In genomic region chr16:29813644-29814562, GRCh38 we compare ENCODE assay signal across 9 cellular contexts. TPM values are rescaled to one million over a fixed set of nuclear protein-coding genes. Genes with fewer than 3 reads are reported as not detected.
DNase-seq lines count a peak whose midpoint lies in the region; ATAC-seq, FAIRE-seq and TF ChIP-seq lines count a peak whose summit lies in the region.
"Had no signal": no experiment of that assay in that cellular context is flagged by ENCODE, and none has a peak within 500 bp of the region (broad histone marks: within the 10 kb centered on the region; RNA-seq: fewer than 3 reads in every experiment).

No MANE protein-coding gene starts in this region.

- in situ Hi-C loops in HepG2 (cut with HindIII; ENCODE audit: extremely low pct_ligation_motif_present, low pct_unique_long_range_greater_than_20kb), result loop anchor here (25.0 kb wide), 1 partner anchor 848 kb away; the partner anchor contains the start of genes FBRS and PRR14

- no peak for TF ChIP-seq CTCF in HepG2 (CRISPR knock-in tag; IDR thresholded peaks at IDR 0.05)
- TF ChIP-seq CTCF in right lobe of liver (IDR thresholded peaks at IDR 0.05), result no peak

- H3K36me3 ChIP-seq in HepG2 (replicated peaks in 1 of 2; ENCODE audit: control insufficient read depth in 1 of 2, insufficient read depth in 2 of 2, low read length in 2 of 2) (peaks cover 6 to 20% of the 10 kb centered on the region in 2 experiments), right lobe of liver (peaks cover 0 to 9% (median 0%) of the 10 kb centered on the region in 4 donors)

- H3K27ac Mint-ChIP-seq in naive B cell, result no peak overlapping the region
- H3K27ac Mint-ChIP-seq in activated naive CD8-positive, alpha-beta T cell treated with anti-CD3 and anti-CD28 coated beads, Interleukin-2, amount 50 U/mL, for 24 hours, result no peak overlapping the region

- no peak overlapping the region for H3K9ac ChIP-seq in HepG2 (ENCODE audit: insufficient read depth, low read depth, low read length)

- POLR2A ChIA-PET in HepG2 (lab: Yijun Ruan, JAX), result interaction anchor here (1.0 to 4.3 kb wide), 5 partner anchors 9 to 135 kb away, joined by 3 to 16 read pairs (median 4); partner anchors contain the start of genes KIF22 and QPRT

- no TSS peak for BruUV-seq in HepG2 (replicated peaks; lab: Mats Ljungman, UMichigan)

- peaks cover 0 to 11% (median 6%) of the 10 kb centered on the region in 3 donors for H3K27me3 Mint-ChIP-seq in naive B cell
- peaks cover 9% of the 10 kb centered on the region for H3K27me3 Mint-ChIP-seq in activated naive CD8-positive, alpha-beta T cell treated with anti-CD3 and anti-CD28 coated beads, Interleukin-2, amount 50 U/mL, for 24 hours

- H2AFZ ChIP-seq in HepG2 (ENCODE audit: low read length), result no peak overlapping the region

- no peak for TF ChIP-seq RAD21 in HepG2 (CRISPR knock-in tag; IDR thresholded peaks at IDR 0.05)

- intact Hi-C loops in HepG2 (cut with micrococcal nuclease; ENCODE audit: unreplicated experiment) (no loop called here), right lobe of liver (cut with DNase I) (loop anchor here in 1 of 2 donors (5.0 to 10.0 kb wide), 2 partner anchors 33 to 181 kb away; partner anchors contain the start of genes HIRIP3 and INO80E)

- H3K4me1 Mint-ChIP-seq in naive B cell, result peaks cover 42 to 63% (median 61%) of the 10 kb centered on the region in 3 donors
- peaks cover 62% of the 10 kb centered on the region for H3K4me1 Mint-ChIP-seq in activated naive CD8-positive, alpha-beta T cell treated with anti-CD3 and anti-CD28 coated beads, Interleukin-2, amount 50 U/mL, for 24 hours

- H3K27ac ChIP-seq in HepG2 (ENCODE audit: extremely low read length, insufficient read depth, low read length) (no peak overlapping the region), right lobe of liver (no peak overlapping the region), caudate nucleus (ENCODE audit: low read depth, low read length) (peak overlapping the region; percentile 96)

- H3K4me2 ChIP-seq in HepG2 (ENCODE audit: low read depth, low read length), result peak overlapping the region; percentile 95

- no peak for DNase-seq in HepG2 (ENCODE audit: low spot score)
- DNase-seq in right lobe of liver, result no peak
- DNase-seq in caudate nucleus (lab: John Stamatoyannopoulos, UW), result no peak
- DNase-seq in naive B cell, result no peak
- DNase-seq in inferior parietal cortex (ENCODE audit: extremely low spot score), result no peak
- DNase-seq in activated naive CD8-positive, alpha-beta T cell treated with anti-CD3 and anti-CD28 coated beads, Interleukin-2, amount 50 U/mL, for 24 hours, result no peak
- no peak for DNase-seq in iPS-NIHi11 (ENCODE audit: low spot score)
- no peak for DNase-seq in NCI-H510A treated with DMSO at 0.1 percent for 48 hours (lab: John Stamatoyannopoulos, UW)
- DNase-seq: NCI-H1092 treated with DMSO at 0.1 percent for 48 hours had no signal

- no peak for FAIRE-seq in HepG2 (lab: Jason Lieb, UNC)

- peaks cover 0 to 2% of the 10 kb centered on the region in 2 donors for H3K36me3 Mint-ChIP-seq in naive B cell
- H3K36me3 Mint-ChIP-seq in activated naive CD8-positive, alpha-beta T cell treated with anti-CD3 and anti-CD28 coated beads, Interleukin-2, amount 50 U/mL, for 24 hours (ENCODE audit: low read depth), result peaks cover 31% of the 10 kb centered on the region

- TF ChIP-seq EP300 in HepG2 (IDR thresholded peaks at IDR 0.05; ENCODE audit: low read depth in 2 of 2, low read length in 2 of 2), result no peak
- TF ChIP-seq EP300 in HepG2 (CRISPR knock-in tag; IDR thresholded peaks at IDR 0.05; ENCODE audit: borderline replicate concordance), result no peak

- peak overlapping the region; percentile 35 to 98 (median 73) for H3K4me3 Mint-ChIP-seq in naive B cell
- H3K4me3 Mint-ChIP-seq in activated naive CD8-positive, alpha-beta T cell treated with anti-CD3 and anti-CD28 coated beads, Interleukin-2, amount 50 U/mL, for 24 hours, result no peak overlapping the region

- no peaks in the 10 kb centered on the region for H3K9me3 Mint-ChIP-seq in naive B cell
- H3K9me3 Mint-ChIP-seq in activated naive CD8-positive, alpha-beta T cell treated with anti-CD3 and anti-CD28 coated beads, Interleukin-2, amount 50 U/mL, for 24 hours, result no peaks in the 10 kb centered on the region

- H3K4me3 ChIP-seq in HepG2 (replicated peaks in 1 of 3; ENCODE audit: insufficient read depth in 1 of 3, low read depth in 2 of 3, low read length in 3 of 3), result peak overlapping the region in 1 of 3 experiments; percentile 75; a peak in 1 of 6 replicates
- H3K4me3 ChIP-seq in right lobe of liver, result no peak overlapping the region

- peaks cover 18% of the 10 kb centered on the region for H3K79me2 ChIP-seq in HepG2 (ENCODE audit: insufficient read depth, low read length)

- CTCF ChIA-PET in HepG2 (lab: Yijun Ruan, JAX; ENCODE audit: low intra/inter-chr PET ratio, low total read pairs), result no interaction called here

- 66% methylated on average over 23 of the region's 24 CpGs for WGBS in HepG2 (ENCODE audit: low lambda C conversion rate)
- 83% methylated on average over 15 of the region's 24 CpGs for WGBS in right lobe of liver (ENCODE audit: insufficient coverage, low coverage, low lambda C conversion rate, missing lambda C conversion rate)

- ATAC-seq in HepG2, result no peak
- no peak for ATAC-seq in right lobe of liver
- ATAC-seq in naive B cell (ENCODE audit: low read depth in 2 of 2), result no peak
- no peak for ATAC-seq in activated naive CD8-positive, alpha-beta T cell treated with anti-CD3 and anti-CD28 coated beads, Interleukin-2, amount 50 U/mL, for 24 hours

- H3K9me3 ChIP-seq in HepG2 (ENCODE audit: low read length) (no peaks in the 10 kb centered on the region), right lobe of liver (no peaks in the 10 kb centered on the region)

- H4K20me1 ChIP-seq in HepG2 (ENCODE audit: insufficient read depth, low read length), result peaks cover 12% of the 10 kb centered on the region; the same call in 1 of the 2 replicates

- TF ChIP-seq POLR2A in HepG2 (IDR thresholded peaks at IDR 0.05; ENCODE audit: insufficient read depth in 1 of 2, low read depth in 2 of 2, low read length in 2 of 2) (no peak), right lobe of liver (IDR thresholded peaks at IDR 0.05) (no peak)

- H3K27me3 ChIP-seq in HepG2 (ENCODE audit: control insufficient read depth in 1 of 2, insufficient read depth in 2 of 2, low read length in 2 of 2), result peaks cover 0 to 12% of the 10 kb centered on the region in 2 experiments; a peak in 2 of 5 replicates
- H3K27me3 ChIP-seq in right lobe of liver, result no peaks in the 10 kb centered on the region

- H3K4me1 ChIP-seq in HepG2 (ENCODE audit: insufficient read depth, low read length) (peaks cover 80% of the 10 kb centered on the region), right lobe of liver (peaks cover 0 to 32% (median 7%) of the 10 kb centered on the region in 4 donors)

RNA-seq across cellular contexts. Expression of gene PRRT2, which starts 1.9 kb away (rescaled TPM):
- total RNA-seq in HepG2 (2016; rRNA removed; fragmentation: Illumina TruSeq; extraction: Trizol) (0.11 and 0.51 TPM in 2 replicates), right lobe of liver (under 1 TPM in 4 of 6 experiments, not detected in 2; 0.15 to 0.98 (median 0.51) TPM)
- total RNA-seq in HepG2 (2016; cell fraction: cytosol; rRNA removed; fragmentation: Illumina TruSeq; extraction: Trizol; ENCODE audit: low read depth), result not detected in 2 replicates
- 0.76 TPM in 1 of 2 replicates, not detected in the other for total RNA-seq in HepG2 (2016; cell fraction: insoluble cytoplasmic fraction; rRNA removed; fragmentation: Illumina TruSeq; extraction: Trizol)
- total RNA-seq in HepG2 (2016; cell fraction: membrane; rRNA removed; fragmentation: Illumina TruSeq; extraction: Trizol), result 0.28 TPM in 1 of 2 replicates, not detected in the other
- 1.1 and 1.4 TPM in 2 replicates for total RNA-seq in HepG2 (2016; cell fraction: nucleus; rRNA removed; fragmentation: Illumina TruSeq; extraction: Trizol)
- polyA plus RNA-seq in HepG2 (2011; rRNA removed) (1.1 and 1.8 TPM in 2 replicates), naive B cell (ENCODE audit: low read depth in 6 of 6) (under 1 TPM in 2 of 6 donors, not detected in 4; 0.10 to 0.97 TPM)
- 0.31 and 0.38 TPM in 2 replicates for polyA plus RNA-seq in HepG2 (2011; cell fraction: cytosol; rRNA removed)
- polyA plus RNA-seq in HepG2 (2011; cell fraction: nucleus; rRNA removed), result 16.2 and 16.5 TPM in 2 replicates
- 1.6 and 1.7 TPM in 2 replicates for polyA plus RNA-seq in HepG2 (2012)
- polyA plus RNA-seq in HepG2 (2016; cell fraction: cytosol; fragmentation: Illumina TruSeq; extraction: Trizol; ENCODE audit: low read depth), result 0.08 TPM in 1 of 2 replicates, not detected in the other
- polyA plus RNA-seq in HepG2 (2016; cell fraction: insoluble cytoplasmic fraction; fragmentation: Illumina TruSeq; extraction: Trizol; ENCODE audit: low read depth), result 0.11 and 0.41 TPM in 2 replicates
- 0.07 and 0.15 TPM in 2 replicates for polyA plus RNA-seq in HepG2 (2016; cell fraction: membrane; fragmentation: Illumina TruSeq; extraction: Trizol; ENCODE audit: low read depth)
- polyA plus RNA-seq in HepG2 (2016; cell fraction: nucleus; fragmentation: Illumina TruSeq; extraction: Trizol; ENCODE audit: insufficient read depth, low read depth), result 3.5 and 3.7 TPM in 2 replicates
- 0.07 and 0.56 TPM in 2 replicates for polyA minus RNA-seq in HepG2 (2011; rRNA and poly(A)+ RNA removed; ENCODE audit: low replicate concordance)
- not detected in 2 replicates for polyA minus RNA-seq in HepG2 (2011; cell fraction: cytosol; rRNA and poly(A)+ RNA removed)
- polyA minus RNA-seq in HepG2 (2011; cell fraction: nucleus; rRNA and poly(A)+ RNA removed), result 1.5 and 2.4 TPM in 2 replicates

RNA-seq across cellular contexts. Expression of gene PAGR1, which starts 2.0 kb away (rescaled TPM):
- total RNA-seq in HepG2 (2016; rRNA removed; fragmentation: Illumina TruSeq; extraction: Trizol) (66.4 and 74.5 TPM in 2 replicates), right lobe of liver (10 to 100 TPM in 5 of 6 experiments, 1 to 10 TPM in 1; 8.5 to 26.1 (median 11.5) TPM)
- total RNA-seq in HepG2 (2016; cell fraction: cytosol; rRNA removed; fragmentation: Illumina TruSeq; extraction: Trizol; ENCODE audit: low read depth), result 27.0 and 29.8 TPM in 2 replicates
- total RNA-seq in HepG2 (2016; cell fraction: insoluble cytoplasmic fraction; rRNA removed; fragmentation: Illumina TruSeq; extraction: Trizol), result 66.8 and 70.4 TPM in 2 replicates
- 60.2 and 69.2 TPM in 2 replicates for total RNA-seq in HepG2 (2016; cell fraction: membrane; rRNA removed; fragmentation: Illumina TruSeq; extraction: Trizol)
- total RNA-seq in HepG2 (2016; cell fraction: nucleus; rRNA removed; fragmentation: Illumina TruSeq; extraction: Trizol), result 26.7 and 29.3 TPM in 2 replicates
- polyA plus RNA-seq in HepG2 (2011; rRNA removed) (9.8 and 9.9 TPM in 2 replicates), naive B cell (ENCODE audit: low read depth in 6 of 6) (10 to 100 TPM; 35.5 to 51.5 (median 46.9) TPM)
- 8.4 and 11.4 TPM in 2 replicates for polyA plus RNA-seq in HepG2 (2011; cell fraction: cytosol; rRNA removed)
- polyA plus RNA-seq in HepG2 (2011; cell fraction: nucleus; rRNA removed), result 21.8 and 24.6 TPM in 2 replicates
- polyA plus RNA-seq in HepG2 (2012), result 18.6 and 19.8 TPM in 2 replicates
- polyA plus RNA-seq in HepG2 (2016; cell fraction: cytosol; fragmentation: Illumina TruSeq; extraction: Trizol; ENCODE audit: low read depth), result 35.6 and 42.4 TPM in 2 replicates
- 77.4 and 82.7 TPM in 2 replicates for polyA plus RNA-seq in HepG2 (2016; cell fraction: insoluble cytoplasmic fraction; fragmentation: Illumina TruSeq; extraction: Trizol; ENCODE audit: low read depth)
- polyA plus RNA-seq in HepG2 (2016; cell fraction: membrane; fragmentation: Illumina TruSeq; extraction: Trizol; ENCODE audit: low read depth), result 57.3 and 67.2 TPM in 2 replicates
- 45.2 and 52.8 TPM in 2 replicates for polyA plus RNA-seq in HepG2 (2016; cell fraction: nucleus; fragmentation: Illumina TruSeq; extraction: Trizol; ENCODE audit: insufficient read depth, low read depth)
- 5.5 and 6.5 TPM in 2 replicates for polyA minus RNA-seq in HepG2 (2011; rRNA and poly(A)+ RNA removed; ENCODE audit: low replicate concordance)
- 4.8 and 9.2 TPM in 2 replicates for polyA minus RNA-seq in HepG2 (2011; cell fraction: cytosol; rRNA and poly(A)+ RNA removed)
- polyA minus RNA-seq in HepG2 (2011; cell fraction: nucleus; rRNA and poly(A)+ RNA removed), result 15.1 and 19.6 TPM in 2 replicates

RNA-seq across cellular contexts. Expression of gene MVP, which starts 6.4 kb away (rescaled TPM):
- 22.0 and 22.9 TPM in 2 replicates for total RNA-seq in HepG2 (2016; rRNA removed; fragmentation: Illumina TruSeq; extraction: Trizol)
- total RNA-seq in HepG2 (2016; cell fraction: cytosol; rRNA removed; fragmentation: Illumina TruSeq; extraction: Trizol; ENCODE audit: low read depth), result 3.2 and 3.6 TPM in 2 replicates
- 15.3 and 24.2 TPM in 2 replicates for total RNA-seq in HepG2 (2016; cell fraction: insoluble cytoplasmic fraction; rRNA removed; fragmentation: Illumina TruSeq; extraction: Trizol)
- 7.2 and 7.3 TPM in 2 replicates for total RNA-seq in HepG2 (2016; cell fraction: membrane; rRNA removed; fragmentation: Illumina TruSeq; extraction: Trizol)
- total RNA-seq in HepG2 (2016; cell fraction: nucleus; rRNA removed; fragmentation: Illumina TruSeq; extraction: Trizol), result 15.6 and 17.1 TPM in 2 replicates
- polyA plus RNA-seq in HepG2 (2011; rRNA removed), result 43.5 and 65.5 TPM in 2 replicates
- polyA plus RNA-seq in HepG2 (2011; cell fraction: cytosol; rRNA removed), result 24.9 and 28.2 TPM in 2 replicates
- 68.9 and 74.4 TPM in 2 replicates for polyA plus RNA-seq in HepG2 (2011; cell fraction: nucleus; rRNA removed)
- 36.4 and 37.1 TPM in 2 replicates for polyA plus RNA-seq in HepG2 (2012)
- polyA plus RNA-seq in HepG2 (2016; cell fraction: cytosol; fragmentation: Illumina TruSeq; extraction: Trizol; ENCODE audit: low read depth), result 2.1 TPM in 2 replicates
- polyA plus RNA-seq in HepG2 (2016; cell fraction: insoluble cytoplasmic fraction; fragmentation: Illumina TruSeq; extraction: Trizol; ENCODE audit: low read depth), result 14.5 and 16.2 TPM in 2 replicates
- 4.3 and 4.9 TPM in 2 replicates for polyA plus RNA-seq in HepG2 (2016; cell fraction: membrane; fragmentation: Illumina TruSeq; extraction: Trizol; ENCODE audit: low read depth)
- polyA plus RNA-seq in HepG2 (2016; cell fraction: nucleus; fragmentation: Illumina TruSeq; extraction: Trizol; ENCODE audit: insufficient read depth, low read depth), result 18.7 and 20.9 TPM in 2 replicates
- 233 and 295 TPM in 2 replicates for polyA minus RNA-seq in HepG2 (2011; rRNA and poly(A)+ RNA removed; ENCODE audit: low replicate concordance)
- 33.9 and 42.5 TPM in 2 replicates for polyA minus RNA-seq in HepG2 (2011; cell fraction: cytosol; rRNA and poly(A)+ RNA removed)
- polyA minus RNA-seq in HepG2 (2011; cell fraction: nucleus; rRNA and poly(A)+ RNA removed), result 41.5 and 62.7 TPM in 2 replicates
- total RNA-seq in right lobe of liver, result 100 to 1,000 TPM in 2 of 6 experiments, 10 to 100 TPM in 4; 37.4 to 112 (median 77.8) TPM
- polyA plus RNA-seq in naive B cell (ENCODE audit: low read depth in 6 of 6), result 10 to 100 TPM; 39.7 to 61.4 (median 43.9) TPM

RNA-seq across cellular contexts. Expression of gene MAZ, which starts 7.6 kb away (rescaled TPM):
- 229 and 277 TPM in 2 replicates for total RNA-seq in HepG2 (2016; rRNA removed; fragmentation: Illumina TruSeq; extraction: Trizol)
- 423 and 431 TPM in 2 replicates for total RNA-seq in HepG2 (2016; cell fraction: cytosol; rRNA removed; fragmentation: Illumina TruSeq; extraction: Trizol; ENCODE audit: low read depth)
- total RNA-seq in HepG2 (2016; cell fraction: insoluble cytoplasmic fraction; rRNA removed; fragmentation: Illumina TruSeq; extraction: Trizol), result 196 and 286 TPM in 2 replicates
- 825 and 837 TPM in 2 replicates for total RNA-seq in HepG2 (2016; cell fraction: membrane; rRNA removed; fragmentation: Illumina TruSeq; extraction: Trizol)
- total RNA-seq in HepG2 (2016; cell fraction: nucleus; rRNA removed; fragmentation: Illumina TruSeq; extraction: Trizol), result 134 and 167 TPM in 2 replicates
- polyA plus RNA-seq in HepG2 (2011; rRNA removed), result 203 and 255 TPM in 2 replicates
- 164 and 235 TPM in 2 replicates for polyA plus RNA-seq in HepG2 (2011; cell fraction: cytosol; rRNA removed)
- polyA plus RNA-seq in HepG2 (2011; cell fraction: nucleus; rRNA removed), result 242 and 334 TPM in 2 replicates
- 301 and 452 TPM in 2 replicates for polyA plus RNA-seq in HepG2 (2012)
- polyA plus RNA-seq in HepG2 (2016; cell fraction: cytosol; fragmentation: Illumina TruSeq; extraction: Trizol; ENCODE audit: low read depth), result 608 and 677 TPM in 2 replicates
- 287 and 420 TPM in 2 replicates for polyA plus RNA-seq in HepG2 (2016; cell fraction: insoluble cytoplasmic fraction; fragmentation: Illumina TruSeq; extraction: Trizol; ENCODE audit: low read depth)
- polyA plus RNA-seq in HepG2 (2016; cell fraction: membrane; fragmentation: Illumina TruSeq; extraction: Trizol; ENCODE audit: low read depth), result 1,001 and 1,210 TPM in 2 replicates
- polyA plus RNA-seq in HepG2 (2016; cell fraction: nucleus; fragmentation: Illumina TruSeq; extraction: Trizol; ENCODE audit: insufficient read depth, low read depth), result 330 and 379 TPM in 2 replicates
- 512 and 628 TPM in 2 replicates for polyA minus RNA-seq in HepG2 (2011; rRNA and poly(A)+ RNA removed; ENCODE audit: low replicate concordance)
- polyA minus RNA-seq in HepG2 (2011; cell fraction: cytosol; rRNA and poly(A)+ RNA removed), result 217 and 237 TPM in 2 replicates
- polyA minus RNA-seq in HepG2 (2011; cell fraction: nucleus; rRNA and poly(A)+ RNA removed), result 59.9 and 60.5 TPM in 2 replicates
- 100 to 1,000 TPM in 1 of 6 experiments, 10 to 100 TPM in 5; 42.9 to 106 (median 60.7) TPM for total RNA-seq in right lobe of liver
- polyA plus RNA-seq in naive B cell (ENCODE audit: low read depth in 6 of 6), result 10 to 100 TPM; 16.1 to 30.6 (median 23.2) TPM

RNA-seq across cellular contexts. Expression of gene KIF22, which starts 23.4 kb away (rescaled TPM):
- 103 and 118 TPM in 2 replicates for total RNA-seq in HepG2 (2016; rRNA removed; fragmentation: Illumina TruSeq; extraction: Trizol)
- total RNA-seq in HepG2 (2016; cell fraction: cytosol; rRNA removed; fragmentation: Illumina TruSeq; extraction: Trizol; ENCODE audit: low read depth), result 18.5 and 19.7 TPM in 2 replicates
- total RNA-seq in HepG2 (2016; cell fraction: insoluble cytoplasmic fraction; rRNA removed; fragmentation: Illumina TruSeq; extraction: Trizol), result 91.9 and 121 TPM in 2 replicates
- total RNA-seq in HepG2 (2016; cell fraction: membrane; rRNA removed; fragmentation: Illumina TruSeq; extraction: Trizol), result 25.3 and 25.9 TPM in 2 replicates
- 125 and 140 TPM in 2 replicates for total RNA-seq in HepG2 (2016; cell fraction: nucleus; rRNA removed; fragmentation: Illumina TruSeq; extraction: Trizol)
- polyA plus RNA-seq in HepG2 (2011; rRNA removed), result 68.4 and 95.8 TPM in 2 replicates
- 37.5 and 70.2 TPM in 2 replicates for polyA plus RNA-seq in HepG2 (2011; cell fraction: cytosol; rRNA removed)
- polyA plus RNA-seq in HepG2 (2011; cell fraction: nucleus; rRNA removed), result 159 and 266 TPM in 2 replicates
- 32.0 and 51.7 TPM in 2 replicates for polyA plus RNA-seq in HepG2 (2012)
- 11.4 and 13.1 TPM in 2 replicates for polyA plus RNA-seq in HepG2 (2016; cell fraction: cytosol; fragmentation: Illumina TruSeq; extraction: Trizol; ENCODE audit: low read depth)
- polyA plus RNA-seq in HepG2 (2016; cell fraction: insoluble cytoplasmic fraction; fragmentation: Illumina TruSeq; extraction: Trizol; ENCODE audit: low read depth), result 85.0 and 106 TPM in 2 replicates
- polyA plus RNA-seq in HepG2 (2016; cell fraction: membrane; fragmentation: Illumina TruSeq; extraction: Trizol; ENCODE audit: low read depth), result 15.8 and 19.2 TPM in 2 replicates
- 240 and 250 TPM in 2 replicates for polyA plus RNA-seq in HepG2 (2016; cell fraction: nucleus; fragmentation: Illumina TruSeq; extraction: Trizol; ENCODE audit: insufficient read depth, low read depth)
- polyA minus RNA-seq in HepG2 (2011; rRNA and poly(A)+ RNA removed; ENCODE audit: low replicate concordance), result 158 and 325 TPM in 2 replicates
- 28.8 and 45.0 TPM in 2 replicates for polyA minus RNA-seq in HepG2 (2011; cell fraction: cytosol; rRNA and poly(A)+ RNA removed)
- polyA minus RNA-seq in HepG2 (2011; cell fraction: nucleus; rRNA and poly(A)+ RNA removed), result 109 and 117 TPM in 2 replicates
- 10 to 100 TPM in 5 of 6 experiments, 1 to 10 TPM in 1; 9.8 to 27.1 (median 24.7) TPM for total RNA-seq in right lobe of liver
- polyA plus RNA-seq in naive B cell (ENCODE audit: low read depth in 6 of 6), result 10 to 100 TPM; 24.0 to 29.6 (median 26.3) TPM
